25 cellular contexts compared by ENCODE assay signal in genomic region chr7:135328053-135328452, GRCh38.
"Had no signal": no experiment of that assay in that cellular context is flagged by ENCODE, and none has a peak within 500 bp of the region (broad histone marks: within the 10 kb centered on the region; RNA-seq: fewer than 3 reads in every experiment).

No MANE protein-coding gene starts in this region.

- H3K27me3 Mint-ChIP-seq: progenitor cell of endocrine pancreas had no signal

- H3K27ac Mint-ChIP-seq: effector memory CD8-positive, alpha-beta T cell; naive thymus-derived CD4-positive, alpha-beta T cell; neural progenitor cell; progenitor cell of endocrine pancreas had no signal

- H3K4me1 ChIP-seq: left lung, neural progenitor cell, parathyroid adenoma, right lobe of liver, suprapubic skin, vagina had no signal

- ATAC-seq: effector memory CD8-positive, alpha-beta T cell; left cardiac atrium; left lung; naive thymus-derived CD4-positive, alpha-beta T cell; right lobe of liver; stimulated activated naive CD8-positive, alpha-beta T cell treated with anti-CD3 and anti-CD28 coated beads, Interleukin-15, amount 100 ng/mL, for 72 hours had no signal

- H3K4me1 Mint-ChIP-seq: neural progenitor cell had no signal

- H3K4me3 Mint-ChIP-seq: effector memory CD8-positive, alpha-beta T cell; naive thymus-derived CD4-positive, alpha-beta T cell; nephron; neural progenitor cell; stimulated activated naive CD8-positive, alpha-beta T cell treated with anti-CD3 and anti-CD28 coated beads, Interleukin-15, amount 100 ng/mL, for 72 hours had no signal

- H3K27ac ChIP-seq: esophagus squamous epithelium, left lung, neural progenitor cell, parathyroid adenoma, right lobe of liver, suprapubic skin, thyroid gland, vagina had no signal

- H3K36me3 Mint-ChIP-seq: neural progenitor cell had no signal

- H3K27me3 ChIP-seq: left lung, neural progenitor cell, right lobe of liver, suprapubic skin, thyroid gland, vagina had no signal

- H3K4me3 ChIP-seq: esophagus squamous epithelium, left lung, neural progenitor cell, right lobe of liver, smooth muscle cell, suprapubic skin, thyroid gland, vagina had no signal

- DNase-seq: cortex of kidney; effector memory CD8-positive, alpha-beta T cell; erythroblast; esophagus squamous epithelium; left cardiac atrium; left lung; mesendoderm; midbrain; naive thymus-derived CD4-positive, alpha-beta T cell; right lobe of liver; stimulated activated CD4-positive, alpha-beta T cell treated with anti-CD3 and anti-CD28 coated beads, Interleukin-12 subunit alpha, Interleukin-12 subunit beta, amount 100 ng/mL, for 4 hours; stimulated activated CD4-positive, alpha-beta T cell treated with anti-CD3 and anti-CD28 coated beads, Interleukin-1b, Interleukin-23, amount 100 ng/mL, for 48 hours; stimulated activated CD4-positive, alpha-beta T cell treated with anti-CD3 and anti-CD28 coated beads, Interleukin-4, amount 100 ng/mL, for 1 hour; stimulated activated CD8-positive, alpha-beta memory T cell treated with anti-CD3 and anti-CD28 coated beads, Interleukin-4, amount 100 ng/mL, for 48 hours; stimulated activated naive CD4-positive, alpha-beta T cell; stimulated activated naive CD8-positive, alpha-beta T cell treated with anti-CD3 and anti-CD28 coated beads, Interleukin-15, amount 100 ng/mL, for 72 hours; thyroid gland; trophoblast cell had no signal

- H3K9me3 Mint-ChIP-seq: effector memory CD8-positive, alpha-beta T cell; nephron had no signal

- H3K9me3 ChIP-seq: esophagus squamous epithelium, left lung, right lobe of liver, suprapubic skin, thyroid gland, vagina had no signal

- H3K36me3 ChIP-seq: esophagus squamous epithelium, left lung, neural progenitor cell, right lobe of liver, suprapubic skin, thyroid gland, vagina had no signal
